Comparison of ENCODE assay signal across 15 cellular contexts in genomic region chr20:33825340-33826269, GRCh38. TPM values are rescaled to one million over a fixed set of nuclear protein-coding genes. Genes with fewer than 3 reads are reported as not detected.
A peak's percentile ranks its signal among the peaks of the same experiment; 100 is the strongest.
DNase-seq lines count a peak whose midpoint lies in the region; ATAC-seq and TF ChIP-seq lines count a peak whose summit lies in the region.
"Had no signal": no experiment of that assay in that cellular context is flagged by ENCODE, and none has a peak within 500 bp of the region (broad histone marks: within the 10 kb centered on the region; RNA-seq: fewer than 3 reads in every experiment).

No MANE protein-coding gene starts in this region.

- peaks cover 20% of the 10 kb centered on the region for H3K79me1 ChIP-seq in mesendoderm (ENCODE audit: low read length)

- no peak overlapping the region for H3K27ac ChIP-seq in mesendoderm (ENCODE audit: low read depth, low read length)
- peak overlapping the region; percentile 44 to 81 (median 77) for H3K27ac ChIP-seq in thyroid gland
- H3K27ac ChIP-seq: SJCRH30 had no signal

- no peak overlapping the region for H3K4ac ChIP-seq in mesendoderm (ENCODE audit: low read depth, low read length)

- peaks cover 3% of the 10 kb centered on the region for H3K36me3 Mint-ChIP-seq in activated naive CD8-positive, alpha-beta T cell
- peaks cover 13% of the 10 kb centered on the region for H3K36me3 Mint-ChIP-seq in activated naive CD8-positive, alpha-beta T cell treated with anti-CD3 and anti-CD28 coated beads for 36 hours
- H3K36me3 Mint-ChIP-seq in activated naive CD8-positive, alpha-beta T cell treated with anti-CD3 and anti-CD28 coated beads, Interleukin-2, amount 50 U/mL, for 24 hours (ENCODE audit: low read depth) = peaks cover 23% of the 10 kb centered on the region

- intact Hi-C loops in thyroid gland (cut with DNase I) = no loop called here

- H3K4me1 ChIP-seq in mesendoderm (ENCODE audit: control insufficient read depth, low read depth, low read length) (peaks cover 14% of the 10 kb centered on the region), thyroid gland (peaks cover 53 to 79% of the 10 kb centered on the region in 2 donors)

- no peaks in the 10 kb centered on the region for H3K27me3 Mint-ChIP-seq in activated naive CD8-positive, alpha-beta T cell
- no peaks in the 10 kb centered on the region for H3K27me3 Mint-ChIP-seq in activated naive CD8-positive, alpha-beta T cell treated with anti-CD3 and anti-CD28 coated beads for 36 hours
- H3K27me3 Mint-ChIP-seq in activated naive CD8-positive, alpha-beta T cell treated with anti-CD3 and anti-CD28 coated beads, Interleukin-2, amount 50 U/mL, for 24 hours = no peaks in the 10 kb centered on the region

- DNase-seq in activated naive CD8-positive, alpha-beta T cell treated with anti-CD3 and anti-CD28 coated beads for 36 hours = no peak
- no peak for DNase-seq in activated naive CD8-positive, alpha-beta T cell treated with anti-CD3 and anti-CD28 coated beads, Interleukin-2, amount 50 U/mL, for 24 hours
- DNase-seq in mesendoderm (peak; percentile 32), thyroid gland (no peak), NCI-H748 (lab: John Stamatoyannopoulos, UW; ENCODE audit: unreplicated experiment) (no peak), omental fat pad (ENCODE audit: low spot score) (no peak), SIG-M5 treated with dmso at 0.1 percent for 504 hours (lab: John Stamatoyannopoulos, UW; ENCODE audit: unreplicated experiment) (no peak)
- DNase-seq: DMS79; effector CD8-positive, alpha-beta T cell; islet precursor cell; NCI-H1436; nucleus accumbens; SJCRH30 had no signal

- H3K4me3 Mint-ChIP-seq in activated naive CD8-positive, alpha-beta T cell = no peak overlapping the region
- H3K4me3 Mint-ChIP-seq in activated naive CD8-positive, alpha-beta T cell treated with anti-CD3 and anti-CD28 coated beads for 36 hours = no peak overlapping the region
- no peak overlapping the region for H3K4me3 Mint-ChIP-seq in activated naive CD8-positive, alpha-beta T cell treated with anti-CD3 and anti-CD28 coated beads, Interleukin-2, amount 50 U/mL, for 24 hours

- no peak overlapping the region for H4K8ac ChIP-seq in mesendoderm (ENCODE audit: low read depth, low read length)

- H2BK5ac ChIP-seq in mesendoderm (ENCODE audit: low read length) = no peak overlapping the region

- no peak overlapping the region for H3K56ac ChIP-seq in mesendoderm (ENCODE audit: low read length)

- H2AK5ac ChIP-seq in mesendoderm (ENCODE audit: low read length) = no peak overlapping the region

- no peaks in the 10 kb centered on the region for H3K9me3 ChIP-seq in thyroid gland
- H3K9me3 ChIP-seq: SJCRH30, vagina had no signal

- H3K9ac ChIP-seq in mesendoderm (ENCODE audit: low read length) = no peak overlapping the region

- H3K4me2 ChIP-seq in mesendoderm (ENCODE audit: low read length) = no peak overlapping the region

- ATAC-seq in activated naive CD8-positive, alpha-beta T cell treated with anti-CD3 and anti-CD28 coated beads, Interleukin-2, amount 50 U/mL, for 24 hours = peak; percentile 42
- no peak for ATAC-seq in omental fat pad (ENCODE audit: low FRiP score)

- H3K36me3 ChIP-seq in mesendoderm (ENCODE audit: control insufficient read depth, insufficient read depth, low read length) (no peaks in the 10 kb centered on the region), thyroid gland (no peaks in the 10 kb centered on the region)
- H3K36me3 ChIP-seq: vagina had no signal

- TF ChIP-seq CTCF in thyroid gland (IDR thresholded peaks at IDR 0.05) = no peak
- no peak for TF ChIP-seq CTCF in omental fat pad (IDR thresholded peaks at IDR 0.05)

- no peaks in the 10 kb centered on the region for H3K9me3 Mint-ChIP-seq in activated naive CD8-positive, alpha-beta T cell (ENCODE audit: low read depth)
- H3K9me3 Mint-ChIP-seq in activated naive CD8-positive, alpha-beta T cell treated with anti-CD3 and anti-CD28 coated beads for 36 hours = no peaks in the 10 kb centered on the region
- no peaks in the 10 kb centered on the region for H3K9me3 Mint-ChIP-seq in activated naive CD8-positive, alpha-beta T cell treated with anti-CD3 and anti-CD28 coated beads, Interleukin-2, amount 50 U/mL, for 24 hours

- no peak overlapping the region for H3K23ac ChIP-seq in mesendoderm (ENCODE audit: low read length)

- no peak for TF ChIP-seq POLR2A in thyroid gland (IDR thresholded peaks at IDR 0.05)

- peaks cover 15% of the 10 kb centered on the region for H3K79me2 ChIP-seq in mesendoderm (ENCODE audit: control insufficient read depth, insufficient read depth, low read length)

- H3K27ac Mint-ChIP-seq in activated naive CD8-positive, alpha-beta T cell = peak overlapping the region; percentile 41
- H3K27ac Mint-ChIP-seq in activated naive CD8-positive, alpha-beta T cell treated with anti-CD3 and anti-CD28 coated beads for 36 hours = no peak overlapping the region
- no peak overlapping the region for H3K27ac Mint-ChIP-seq in activated naive CD8-positive, alpha-beta T cell treated with anti-CD3 and anti-CD28 coated beads, Interleukin-2, amount 50 U/mL, for 24 hours

- WGBS in mesendoderm (ENCODE audit: extremely low coverage, insufficient coverage, low lambda C conversion rate) = no CpG with 5 or more reads among the region's 3 CpGs
- WGBS in thyroid gland, 2 donors = 90 to 97% methylated on average over 3 of the region's 3 CpGs

- peaks cover 76% of the 10 kb centered on the region for H3K4me1 Mint-ChIP-seq in activated naive CD8-positive, alpha-beta T cell (ENCODE audit: low read depth)
- H3K4me1 Mint-ChIP-seq in activated naive CD8-positive, alpha-beta T cell treated with anti-CD3 and anti-CD28 coated beads for 36 hours = peaks cover 77% of the 10 kb centered on the region
- H3K4me1 Mint-ChIP-seq in activated naive CD8-positive, alpha-beta T cell treated with anti-CD3 and anti-CD28 coated beads, Interleukin-2, amount 50 U/mL, for 24 hours = peaks cover 77% of the 10 kb centered on the region

- H3K4me3 ChIP-seq in mesendoderm (ENCODE audit: low read length) (no peak overlapping the region), thyroid gland (replicated peaks in 1 of 3) (no peak overlapping the region)
- H3K4me3 ChIP-seq: SJCRH30, vagina had no signal

- no peak overlapping the region for H4K5ac ChIP-seq in mesendoderm (ENCODE audit: low read length)

- H3K18ac ChIP-seq in mesendoderm (ENCODE audit: low read length) = no peak overlapping the region

- no peak overlapping the region for H2BK120ac ChIP-seq in mesendoderm (ENCODE audit: low read depth, low read length)

- H2BK15ac ChIP-seq in mesendoderm (replicated peaks; ENCODE audit: low read depth) = no peak overlapping the region

- no peaks in the 10 kb centered on the region for H3K27me3 ChIP-seq in mesendoderm (ENCODE audit: insufficient read depth, low read length, poor library complexity)
- no peaks in the 10 kb centered on the region for H3K27me3 ChIP-seq in thyroid gland
- H3K27me3 ChIP-seq: SJCRH30, vagina had no signal

RNA-seq across cellular contexts. Expression of gene CHMP4B, which starts 14.5 kb away (rescaled TPM):
- 10 to 100 TPM; 90.6 to 95.5 TPM for total RNA-seq in activated naive CD8-positive, alpha-beta T cell treated with anti-CD3 and anti-CD28 coated beads for 36 hours
- 58.2 TPM for polyA plus RNA-seq in mesendoderm (2013, experiment 1 of 2)
- 60.2 TPM for polyA plus RNA-seq in mesendoderm (2013, experiment 2 of 2)
- total RNA-seq in thyroid gland = 10 to 100 TPM; 70.3 to 93.5 (median 85.7) TPM
- total RNA-seq in omental fat pad = 10 to 100 TPM; 64.8 to 96.7 (median 69.8) TPM
